37 cellular contexts compared by ENCODE assay signal in genomic region chr12:54075431-54075830, GRCh38. TPM values are rescaled to one million over a fixed set of nuclear protein-coding genes. Genes with fewer than 3 reads are reported as not detected.
"Had no signal": no experiment of that assay in that cellular context is flagged by ENCODE, and none has a peak within 500 bp of the region (broad histone marks: within the 10 kb centered on the region; RNA-seq: fewer than 3 reads in every experiment).

No MANE protein-coding gene starts in this region.

- DNase-seq: activated CD4-positive, alpha-beta T cell treated with anti-CD3 and anti-CD28 coated beads for 36 hours; activated CD4-positive, alpha-beta T cell treated with anti-CD3 and anti-CD28 coated beads, Interleukin-2, amount 10 ng/mL, durations not matched to agents 7 days and 5 days; activated CD4-positive, alpha-beta T cell treated with anti-CD3 and anti-CD28 coated beads, Interleukin-2, amount 50 U/mL, for 48 hours; activated CD8-positive, alpha-beta T cell treated with anti-CD3 and anti-CD28 coated beads, Interleukin-2, amount 10 ng/mL, durations not matched to agents 7 days and 5 days; activated gamma-delta T cell; activated naive CD4-positive, alpha-beta T cell treated with Interleukin-2 at 50 U/mL for 16 hours; activated naive CD8-positive, alpha-beta T cell treated with anti-CD3 and anti-CD28 coated beads, Interleukin-2, amount 10 ng/mL, durations not matched to agents 7 days and 5 days; activated T-cell treated with anti-CD3 and anti-CD28 coated beads, Interleukin-2, amount 50 U/mL, for 24 hours; amygdala; Karpas-422; NCI-H1048; NCI-H1105 treated with DMSO at 0.1 percent for 48 hours; NCI-H1436; NCI-H1694 treated with DMSO at 0.1 percent for 48 hours; NCI-H2029 treated with DMSO at 0.1 percent for 48 hours; NCI-H2107; NCI-H2171; NCI-H510A; NCI-H748 treated with DMSO at 0.1 percent for 48 hours; NK-92 treated with Interleukin-12 subunit alpha and Interleukin-12 subunit beta, amount 100 ng/mL, for 24 hours; PC-3; Peyer's patch; RPMI8226; SHP77 treated with DMSO at 0.1 percent for 48 hours; T-cell; T1000 had no signal

- H3K4me1 Mint-ChIP-seq: activated CD4-positive, alpha-beta T cell treated with anti-CD3 and anti-CD28 coated beads for 36 hours; activated naive CD4-positive, alpha-beta T cell treated with anti-CD3 and anti-CD28 coated beads, Interleukin-2, amount 50 U/mL, for 24 hours; activated naive CD8-positive, alpha-beta T cell treated with anti-CD3 and anti-CD28 coated beads, Interleukin-2, amount 10 ng/mL, durations not matched to agents 7 days and 5 days had no signal

- H3K9me3 Mint-ChIP-seq: activated CD4-positive, alpha-beta T cell treated with anti-CD3 and anti-CD28 coated beads, Interleukin-2, amount 10 ng/mL, durations not matched to agents 7 days and 5 days; activated naive CD4-positive, alpha-beta T cell treated with anti-CD3 and anti-CD28 coated beads, Interleukin-2, amount 50 U/mL, for 24 hours; activated naive CD8-positive, alpha-beta T cell treated with anti-CD3 and anti-CD28 coated beads, Interleukin-2, amount 10 ng/mL, durations not matched to agents 7 days and 5 days; activated T-cell treated with anti-CD3 and anti-CD28 coated beads, Interleukin-2, amount 50 U/mL, for 24 hours; activated T-helper 2 cell treated with anti-CD3 and anti-CD28 coated beads, Interferon-gamma antibody, Interleukin-2, Interleukin-4, amounts not matched to agents 10 μg/mL and 5 μg/mL and 100 μg/mL, durations not matched to agents 14 hours and 24 hours and 36 hours; central memory CD8-positive, alpha-beta T cell; T-cell had no signal

- H3K27ac ChIP-seq: ascending aorta, cardiac muscle cell, Peyer's patch had no signal

- H3K4me3 Mint-ChIP-seq: activated CD4-positive, alpha-beta T cell treated with anti-CD3 and anti-CD28 coated beads for 36 hours; activated CD4-positive, alpha-beta T cell treated with anti-CD3 and anti-CD28 coated beads, Interleukin-2, amount 10 ng/mL, durations not matched to agents 7 days and 5 days; activated CD8-positive, alpha-beta T cell treated with anti-CD3 and anti-CD28 coated beads, Interleukin-2, amount 10 ng/mL, durations not matched to agents 7 days and 5 days; activated naive CD4-positive, alpha-beta T cell treated with anti-CD3 and anti-CD28 coated beads, Interleukin-2, amount 50 U/mL, for 24 hours; activated naive CD8-positive, alpha-beta T cell treated with anti-CD3 and anti-CD28 coated beads, Interleukin-2, amount 10 ng/mL, durations not matched to agents 7 days and 5 days; activated T-cell treated with anti-CD3 and anti-CD28 coated beads, Interleukin-2, amount 50 U/mL, for 24 hours; central memory CD8-positive, alpha-beta T cell; T-cell had no signal

- H3K4me1 ChIP-seq: ascending aorta, Peyer's patch had no signal

- H3K4me3 ChIP-seq: ascending aorta, cardiac muscle cell, Peyer's patch had no signal

- ATAC-seq: activated CD4-positive, alpha-beta T cell treated with anti-CD3 and anti-CD28 coated beads for 36 hours; activated CD4-positive, CD25-positive, alpha-beta regulatory T cell treated with anti-CD3 and anti-CD28 coated beads, Interleukin-2, amount 50 U/mL, for 24 hours; activated CD8-positive, alpha-beta T cell treated with anti-CD3 and anti-CD28 coated beads, Interleukin-2, amount 10 ng/mL, durations not matched to agents 7 days and 5 days; PC-3; SK-N-SH treated with all-trans-retinoic acid at 6 μM for 48 hours; T-cell had no signal

- H3K27me3 ChIP-seq: ascending aorta, Peyer's patch had no signal

- H3K36me3 ChIP-seq: ascending aorta, cardiac muscle cell, Peyer's patch had no signal

- H3K9me3 ChIP-seq: ascending aorta, Peyer's patch had no signal

- H3K36me3 Mint-ChIP-seq: activated naive CD4-positive, alpha-beta T cell treated with anti-CD3 and anti-CD28 coated beads, Interleukin-2, amount 50 U/mL, for 24 hours; T-cell had no signal

- H3K27ac Mint-ChIP-seq: activated CD4-positive, alpha-beta T cell treated with anti-CD3 and anti-CD28 coated beads for 36 hours; activated CD4-positive, alpha-beta T cell treated with anti-CD3 and anti-CD28 coated beads, Interleukin-2, amount 10 ng/mL, durations not matched to agents 7 days and 5 days; activated CD8-positive, alpha-beta T cell treated with anti-CD3 and anti-CD28 coated beads, Interleukin-2, amount 10 ng/mL, durations not matched to agents 7 days and 5 days; activated naive CD4-positive, alpha-beta T cell treated with anti-CD3 and anti-CD28 coated beads, Interleukin-2, amount 50 U/mL, for 24 hours; activated naive CD8-positive, alpha-beta T cell treated with anti-CD3 and anti-CD28 coated beads, Interleukin-2, amount 10 ng/mL, durations not matched to agents 7 days and 5 days; activated T-cell treated with anti-CD3 and anti-CD28 coated beads, Interleukin-2, amount 50 U/mL, for 24 hours; activated T-helper 2 cell treated with anti-CD3 and anti-CD28 coated beads, Interferon-gamma antibody, Interleukin-2, Interleukin-4, amounts not matched to agents 10 μg/mL and 5 μg/mL and 100 μg/mL, durations not matched to agents 14 hours and 24 hours and 36 hours; T-cell had no signal

RNA-seq across cellular contexts. Expression of gene HOXC4, which starts 21.8 kb away (rescaled TPM):
- total RNA-seq: activated CD4-positive, alpha-beta T cell treated with anti-CD3 and anti-CD28 coated beads for 36 hours; activated CD4-positive, alpha-beta T cell treated with anti-CD3 and anti-CD28 coated beads, Interleukin-2, amount 10 ng/mL, durations not matched to agents 7 days and 5 days; cardiac muscle cell; chondrocyte; T-helper 2 cell treated with Interferon-gamma antibody and Interleukin-4, amounts not matched to agents 100 ng/mL and 5 ng/mL, for 36 hours had no signal
- polyA plus RNA-seq: cardiac muscle cell had no signal

RNA-seq across cellular contexts. Expression of gene HOXC5, which starts 42.6 kb away (rescaled TPM):
- total RNA-seq: activated CD4-positive, alpha-beta T cell treated with anti-CD3 and anti-CD28 coated beads for 36 hours; activated CD4-positive, alpha-beta T cell treated with anti-CD3 and anti-CD28 coated beads, Interleukin-2, amount 10 ng/mL, durations not matched to agents 7 days and 5 days; activated CD8-positive, alpha-beta T cell treated with anti-CD3 and anti-CD28 coated beads, Interleukin-2, amount 10 ng/mL, durations not matched to agents 7 days and 5 days; activated naive CD8-positive, alpha-beta T cell treated with anti-CD3 and anti-CD28 coated beads, Interleukin-2, amount 10 ng/mL, durations not matched to agents 7 days and 5 days; activated T-helper 2 cell treated with anti-CD3 and anti-CD28 coated beads, Interferon-gamma antibody, Interleukin-2, Interleukin-4, amounts not matched to agents 10 μg/mL and 5 μg/mL and 100 μg/mL, durations not matched to agents 14 hours and 24 hours and 36 hours; ascending aorta; cardiac muscle cell; chondrocyte; MCF 10A; Peyer's patch; SK-MEL-5; T-cell; T-helper 2 cell treated with Interferon-gamma antibody and Interleukin-4, amounts not matched to agents 100 ng/mL and 5 ng/mL, for 36 hours had no signal
- polyA plus RNA-seq: cardiac muscle cell had no signal

RNA-seq across cellular contexts. Expression of gene HOXC6, which starts 47.2 kb away (rescaled TPM):
- total RNA-seq: activated CD4-positive, alpha-beta T cell treated with anti-CD3 and anti-CD28 coated beads for 36 hours; activated CD4-positive, alpha-beta T cell treated with anti-CD3 and anti-CD28 coated beads, Interleukin-2, amount 10 ng/mL, durations not matched to agents 7 days and 5 days; activated CD8-positive, alpha-beta T cell treated with anti-CD3 and anti-CD28 coated beads, Interleukin-2, amount 10 ng/mL, durations not matched to agents 7 days and 5 days; activated naive CD8-positive, alpha-beta T cell treated with anti-CD3 and anti-CD28 coated beads, Interleukin-2, amount 10 ng/mL, durations not matched to agents 7 days and 5 days; activated T-helper 2 cell treated with anti-CD3 and anti-CD28 coated beads, Interferon-gamma antibody, Interleukin-2, Interleukin-4, amounts not matched to agents 10 μg/mL and 5 μg/mL and 100 μg/mL, durations not matched to agents 14 hours and 24 hours and 36 hours; cardiac muscle cell; chondrocyte; T-cell; T-helper 2 cell treated with Interferon-gamma antibody and Interleukin-4, amounts not matched to agents 100 ng/mL and 5 ng/mL, for 36 hours had no signal
- polyA plus RNA-seq: cardiac muscle cell had no signal
